Comparison of ENCODE assay signal across 8 cellular contexts in the genomic region with DNA sequence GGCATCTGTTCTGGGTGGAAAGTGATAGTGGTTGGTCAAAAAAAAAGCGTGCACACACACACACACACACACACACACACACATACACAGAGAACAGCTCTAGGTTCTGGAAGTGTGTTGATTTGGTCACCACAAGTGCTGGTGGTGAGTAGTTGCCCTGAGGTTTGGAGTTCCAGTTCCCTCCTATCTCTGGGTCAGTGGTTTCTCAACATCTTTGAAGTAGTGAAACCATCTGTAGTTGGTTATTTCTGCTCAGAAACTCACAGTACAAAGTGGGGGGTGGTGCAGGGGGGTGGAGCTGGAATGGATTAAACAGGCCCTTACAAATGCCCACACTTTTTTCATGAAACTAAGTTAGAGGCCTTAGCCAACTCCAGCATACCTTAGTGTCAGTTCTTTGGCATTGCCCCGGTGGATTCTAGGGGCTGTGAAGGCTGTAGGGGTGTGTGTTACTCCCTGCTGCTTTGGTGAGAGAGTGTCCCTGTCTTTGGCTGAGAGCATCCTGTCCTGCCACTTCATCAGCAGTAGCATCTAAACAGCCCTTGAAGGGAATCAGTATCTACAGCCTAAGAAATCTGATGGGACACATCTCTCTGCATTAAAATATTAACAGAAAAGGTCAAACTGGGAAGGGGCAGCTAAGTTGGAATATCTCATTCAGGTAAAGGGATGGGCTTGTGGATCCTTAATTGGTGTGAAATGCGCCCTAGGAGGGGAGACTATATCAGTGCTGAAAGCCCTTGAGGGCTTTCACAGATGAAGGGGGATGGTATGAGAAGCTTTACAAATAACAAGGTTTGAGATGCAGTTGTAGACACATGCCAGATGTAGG.
DNase-seq lines count a peak whose midpoint lies in the region; ATAC-seq lines count a peak whose summit lies in the region.

No MANE protein-coding gene starts in this region.

- H3K27ac Mint-ChIP-seq in activated naive CD4-positive, alpha-beta T cell treated with anti-CD3 and anti-CD28 coated beads, Interleukin-2, amount 50 U/mL, for 24 hours, result peak overlapping the region; percentile 87
- H3K27ac Mint-ChIP-seq in memory B cell, result peak overlapping the region; percentile 97

- ATAC-seq in GM19467 (IDR thresholded peaks at IDR 0.05; ENCODE audit: unreplicated experiment) (peak; percentile 37), HG03558 (IDR thresholded peaks at IDR 0.05; ENCODE audit: extremely low read depth, unreplicated experiment) (peak; percentile 35), memory B cell (ENCODE audit: low read depth) (peak; percentile 42), HG03135 (IDR thresholded peaks at IDR 0.05; ENCODE audit: unreplicated experiment) (no peak)

- peaks cover 2% of the 10 kb centered on the region for H3K36me3 Mint-ChIP-seq in activated naive CD4-positive, alpha-beta T cell treated with anti-CD3 and anti-CD28 coated beads, Interleukin-2, amount 50 U/mL, for 24 hours
- H3K36me3 Mint-ChIP-seq in memory B cell, result peaks cover 2% of the 10 kb centered on the region

- H3K9me3 Mint-ChIP-seq in activated naive CD4-positive, alpha-beta T cell treated with anti-CD3 and anti-CD28 coated beads, Interleukin-2, amount 50 U/mL, for 24 hours, result no peaks in the 10 kb centered on the region
- no peaks in the 10 kb centered on the region for H3K9me3 Mint-ChIP-seq in memory B cell

- no peaks in the 10 kb centered on the region for H3K27me3 Mint-ChIP-seq in activated naive CD4-positive, alpha-beta T cell treated with anti-CD3 and anti-CD28 coated beads, Interleukin-2, amount 50 U/mL, for 24 hours
- H3K27me3 Mint-ChIP-seq in memory B cell, result no peaks in the 10 kb centered on the region

- peak overlapping the region; percentile 64 for H3K4me3 Mint-ChIP-seq in activated naive CD4-positive, alpha-beta T cell treated with anti-CD3 and anti-CD28 coated beads, Interleukin-2, amount 50 U/mL, for 24 hours
- H3K4me3 Mint-ChIP-seq in memory B cell, result peak overlapping the region; percentile 69

- peak; percentile 85 for DNase-seq in EL
- no peak for DNase-seq in memory B cell (ENCODE audit: low spot score in 2 of 2)
- no peak for DNase-seq in NCI-H1105 treated with DMSO at 0.1 percent for 48 hours (lab: John Stamatoyannopoulos, UW)
- DNase-seq in activated CD4-positive, CD25-positive, alpha-beta regulatory T cell (lab: John Stamatoyannopoulos, UW), result no peak

- H3K4me1 Mint-ChIP-seq in activated naive CD4-positive, alpha-beta T cell treated with anti-CD3 and anti-CD28 coated beads, Interleukin-2, amount 50 U/mL, for 24 hours, result peaks cover 87% of the 10 kb centered on the region
- H3K4me1 Mint-ChIP-seq in memory B cell, result peaks cover 86% of the 10 kb centered on the region
